In genomic region chr7:28738384-28738783, GRCh38 we compare ENCODE assay signal across 28 cellular contexts.
A peak's percentile ranks its signal among the peaks of the same experiment; 100 is the strongest.
DNase-seq lines count a peak whose midpoint lies in the region; ATAC-seq and TF ChIP-seq lines count a peak whose summit lies in the region.
"Had no signal": no experiment of that assay in that cellular context is flagged by ENCODE, and none has a peak within 500 bp of the region (broad histone marks: within the 10 kb centered on the region; RNA-seq: fewer than 3 reads in every experiment).

No MANE protein-coding gene starts in this region.

- CTCF ChIA-PET in RWPE1 (lab: Yijun Ruan, JAX): interaction anchor here (0.6 to 0.8 kb wide), 2 partner anchors 104 to 267 kb away, joined by 3 read pairs; no protein-coding TSS in a partner anchor

- no peak for ATAC-seq in stimulated activated naive CD8-positive, alpha-beta T cell treated with anti-CD3 and anti-CD28 coated beads, Interleukin-15, Interleukin-2, amounts not matched to agents 100 U/mL and 50 U/mL, for 24 hours
- ATAC-seq: naive thymus-derived CD8-positive, alpha-beta T cell; SK-N-SH treated with all-trans-retinoic acid at 6 μM for 48 hours; WTC11 had no signal

- H3K4me1 Mint-ChIP-seq in brain (peaks cover 68% of the 10 kb centered on the region), nephron (peaks cover 28% of the 10 kb centered on the region)
- H3K4me1 Mint-ChIP-seq: CD8-positive, alpha-beta memory T cell; central memory CD8-positive, alpha-beta T cell; naive thymus-derived CD8-positive, alpha-beta T cell had no signal

- peaks cover 0 to 2% (median 0%) of the 10 kb centered on the region in 5 experiments for H3K9me3 Mint-ChIP-seq in brain
- H3K9me3 Mint-ChIP-seq in nephron: no peaks in the 10 kb centered on the region
- H3K9me3 Mint-ChIP-seq: central memory CD8-positive, alpha-beta T cell; H9; naive thymus-derived CD8-positive, alpha-beta T cell; T-helper 2 cell treated with Interferon-gamma antibody and Interleukin-4, amounts not matched to agents 5 μg/mL and 100 μg/mL, for 36 hours had no signal

- no peaks in the 10 kb centered on the region for H3K27me3 Mint-ChIP-seq in brain
- H3K27me3 Mint-ChIP-seq in nephron (ENCODE audit: low read depth): peaks cover 1% of the 10 kb centered on the region
- H3K27me3 Mint-ChIP-seq: CD8-positive, alpha-beta memory T cell had no signal

- no peak overlapping the region for H3K4me3 ChIP-seq in fibroblast of the aortic adventitia (ENCODE audit: low read depth, low read length)
- H3K4me3 ChIP-seq: esophagus squamous epithelium, Peyer's patch, tibial artery had no signal

- H3K4me3 Mint-ChIP-seq in brain (peak overlapping the region in 1 of 5 experiments; percentile 27), nephron (no peak overlapping the region)
- H3K4me3 Mint-ChIP-seq: CD8-positive, alpha-beta memory T cell; central memory CD8-positive, alpha-beta T cell; H9; naive thymus-derived CD8-positive, alpha-beta T cell; T-helper 2 cell treated with Interferon-gamma antibody and Interleukin-4, amounts not matched to agents 5 μg/mL and 100 μg/mL, for 36 hours; WTC11 had no signal

- no peak overlapping the region for H3K27ac ChIP-seq in RWPE1
- H3K27ac ChIP-seq: esophagus squamous epithelium, parathyroid adenoma, Peyer's patch, tibial artery had no signal

- peak overlapping the region in 3 of 5 experiments; percentile 31 to 85 (median 77) for H3K27ac Mint-ChIP-seq in brain
- peak overlapping the region in 2 of 3 experiments; percentile 28 to 54 for H3K27ac Mint-ChIP-seq in nephron
- H3K27ac Mint-ChIP-seq: CD8-positive, alpha-beta memory T cell; naive thymus-derived CD8-positive, alpha-beta T cell; T-helper 2 cell treated with Interferon-gamma antibody and Interleukin-4, amounts not matched to agents 5 μg/mL and 100 μg/mL, for 36 hours; WTC11 had no signal

- H3K36me3 Mint-ChIP-seq in brain (peaks cover 23% of the 10 kb centered on the region), nephron (ENCODE audit: low read depth) (peaks cover 3% of the 10 kb centered on the region)
- H3K36me3 Mint-ChIP-seq: CD8-positive, alpha-beta memory T cell; naive thymus-derived CD8-positive, alpha-beta T cell; WTC11 had no signal

- TF ChIP-seq CTCF in RWPE1 (conservative IDR thresholded peaks at IDR 0.05; ENCODE audit: low read depth) (no peak), brain (conservative IDR thresholded peaks at IDR 0.05) (no peak), fibroblast of the aortic adventitia (IDR thresholded peaks at IDR 0.05; ENCODE audit: insufficient read depth, low read length) (no peak), nephron (IDR thresholded peaks at IDR 0.05; ENCODE audit: unreplicated experiment in 3 of 3) (no peak)

- DNase-seq in RWPE1 (ENCODE audit: low spot score): peak; percentile 31
- peak; percentile 29 for DNase-seq in fibroblast of the aortic adventitia (ENCODE audit: low read depth)
- no peak for DNase-seq in stimulated activated naive CD8-positive, alpha-beta T cell treated with anti-CD3 and anti-CD28 coated beads, Interleukin-15, Interleukin-2, amounts not matched to agents 100 U/mL and 50 U/mL, for 24 hours
- no peak for DNase-seq in stimulated activated naive CD4-positive, alpha-beta T cell treated with Interleukin-2 at 50 U/mL for 16 hours (lab: John Stamatoyannopoulos, UW)
- no peak for DNase-seq in kidney tubule cell (ENCODE audit: low spot score)
- DNase-seq: activated CD4-positive, alpha-beta T cell treated with anti-CD3 and anti-CD28 coated beads, Interleukin-2, amount 50 U/mL, for 4 hours; activated effector memory CD4-positive, alpha-beta T cell treated with anti-CD3 and anti-CD28 coated beads, Interleukin-2, amount 50 U/mL, for 16 hours; CD8-positive, alpha-beta memory T cell; DND-41; esophagus squamous epithelium; H9; Kasumi-1; naive thymus-derived CD8-positive, alpha-beta T cell; NCI-H1092 treated with DMSO at 0.1 percent for 48 hours; NCI-H2029; NCI-H510A; NK-92 treated with Interleukin-12 subunit alpha and Interleukin-12 subunit beta, amount 100 ng/mL, for 24 hours; Peyer's patch; stimulated activated CD4-positive, alpha-beta T cell treated with anti-CD3 and anti-CD28 coated beads, Interleukin-2, amount 100 ng/mL, for 24 hours; stimulated activated naive CD4-positive, alpha-beta T cell; tibial artery had no signal

- POLR2A ChIA-PET in RWPE1 (lab: Yijun Ruan, JAX; ENCODE audit: low non-redundant PET): no interaction called here

Comparison
In these comparisons a context has a peak if more than half of its experiments do, and no peak if none do; other contexts are left out.
1. DNase-seq: peak in RWPE1 (single experiment) and fibroblast of the aortic adventitia (single experiment); none in stimulated activated naive CD8-positive, alpha-beta T cell treated with anti-CD3 and anti-CD28 coated beads, Interleukin-15, Interleukin-2, amounts not matched to agents 100 U/mL and 50 U/mL, for 24 hours (single experiment), stimulated activated naive CD4-positive, alpha-beta T cell treated with Interleukin-2 at 50 U/mL for 16 hours (single experiment) and kidney tubule cell (single experiment).